In genomic region chr14:91242635-91243034, GRCh38 we compare ENCODE assay signal across 9 cellular contexts.
DNase-seq lines count a peak whose midpoint lies in the region; ATAC-seq and TF ChIP-seq lines count a peak whose summit lies in the region.
"Had no signal": no experiment of that assay in that cellular context is flagged by ENCODE, and none has a peak within 500 bp of the region (broad histone marks: within the 10 kb centered on the region; RNA-seq: fewer than 3 reads in every experiment).

No MANE protein-coding gene starts in this region.

- peak overlapping the region; percentile 44 for H3K27ac Mint-ChIP-seq in dendritic cell treated with granulocyte-macrophage colony-stimulating factor and Interleukin-4, amounts not matched to agents 40 ng/mL and 50 ng/mL, for 4 days

- no peaks in the 10 kb centered on the region for H3K36me3 ChIP-seq in GM06990 (ENCODE audit: control insufficient read depth, insufficient read depth, low read length)

- H3K9me3 Mint-ChIP-seq in dendritic cell treated with granulocyte-macrophage colony-stimulating factor and Interleukin-4, amounts not matched to agents 40 ng/mL and 50 ng/mL, for 4 days: no peaks in the 10 kb centered on the region

- H3K27me3 Mint-ChIP-seq in dendritic cell treated with granulocyte-macrophage colony-stimulating factor and Interleukin-4, amounts not matched to agents 40 ng/mL and 50 ng/mL, for 4 days: no peaks in the 10 kb centered on the region

- no peak for TF ChIP-seq POLR2A in NB4 (IDR thresholded peaks at IDR 0.05; ENCODE audit: extremely low read depth, insufficient read length)

- intact Hi-C loops in dendritic cell treated with granulocyte-macrophage colony-stimulating factor and Interleukin-4, amounts not matched to agents 40 ng/mL and 50 ng/mL, for 4 days (cut with micrococcal nuclease): no loop called here

- no peaks in the 10 kb centered on the region for H3K27me3 ChIP-seq in GM06990 (replicated peaks; ENCODE audit: control insufficient read depth, insufficient read depth, low read length)

- H3K27ac ChIP-seq in skin epidermis: peak overlapping the region; percentile 14 to 96 (median 82)

- peaks cover 6% of the 10 kb centered on the region for H3K36me3 Mint-ChIP-seq in dendritic cell treated with granulocyte-macrophage colony-stimulating factor and Interleukin-4, amounts not matched to agents 40 ng/mL and 50 ng/mL, for 4 days (ENCODE audit: low read depth)

- H3K4me3 Mint-ChIP-seq in dendritic cell treated with granulocyte-macrophage colony-stimulating factor and Interleukin-4, amounts not matched to agents 40 ng/mL and 50 ng/mL, for 4 days: peak overlapping the region; percentile 62

- H3K4me3 ChIP-seq in GM06990 (replicated peaks; ENCODE audit: low read depth, low read length): peak overlapping the region; percentile 33
- H3K4me3 ChIP-seq in NB4 (ENCODE audit: low read depth, low read length): peak overlapping the region; percentile 59
- H3K4me3 ChIP-seq in skin epidermis: peak overlapping the region in 6 of 7 experiments; percentile 13 to 41 (median 34)

- TF ChIP-seq CTCF in GM06990 (IDR thresholded peaks at IDR 0.05; ENCODE audit: insufficient read depth, low read length, poor library complexity, severe bottlenecking): no peak
- TF ChIP-seq CTCF in NB4 (IDR thresholded peaks at IDR 0.05; ENCODE audit: low read depth, low read length): no peak

- ATAC-seq in GM21528 (IDR thresholded peaks at IDR 0.05; ENCODE audit: low FRiP score, unreplicated experiment): no peak
- ATAC-seq in GM19351 (IDR thresholded peaks at IDR 0.05; ENCODE audit: unreplicated experiment): no peak

- peaks cover 78% of the 10 kb centered on the region for H3K4me1 Mint-ChIP-seq in dendritic cell treated with granulocyte-macrophage colony-stimulating factor and Interleukin-4, amounts not matched to agents 40 ng/mL and 50 ng/mL, for 4 days (ENCODE audit: low read depth)

- DNase-seq in GM06990 (ENCODE audit: extremely low read depth, insufficient read length) (no peak), NB4 (ENCODE audit: low read depth) (no peak), NOMO-1 treated with dmso at 0.1 percent for 144 hours (lab: John Stamatoyannopoulos, UW; ENCODE audit: unreplicated experiment) (no peak)
- DNase-seq: NCI-H2029 treated with DMSO at 0.1 percent for 48 hours; stimulated activated CD4-positive, alpha-beta T cell treated with anti-CD3 and anti-CD28 coated beads, Interleukin-4, amount 100 ng/mL, for 24 hours had no signal
